In genomic region chr19:38095411-38096308, GRCh38 we compare ENCODE assay signal across 9 cellular contexts.
DNase-seq lines count a peak whose midpoint lies in the region; FAIRE-seq and TF ChIP-seq lines count a peak whose summit lies in the region.
"Had no signal": no experiment of that assay in that cellular context is flagged by ENCODE, and none has a peak within 500 bp of the region (broad histone marks: within the 10 kb centered on the region; RNA-seq: fewer than 3 reads in every experiment).

No MANE protein-coding gene starts in this region.

- H3K36me3 ChIP-seq in tibial artery, result peaks cover 12 to 28% (median 14%) of the 10 kb centered on the region in 3 donors

- H3K36me3 Mint-ChIP-seq in activated T-helper 2 cell treated with anti-CD3 and anti-CD28 coated beads, Interferon-gamma antibody, Interleukin-2, Interleukin-4, amounts not matched to agents 10 μg/mL and 5 μg/mL and 100 μg/mL, durations not matched to agents 14 hours and 24 hours and 36 hours (ENCODE audit: low read depth), result peaks cover 13% of the 10 kb centered on the region

- FAIRE-seq in RCC 7860 (lab: Jason Lieb, UNC), result no peak

- H3K4me1 Mint-ChIP-seq in activated T-helper 2 cell treated with anti-CD3 and anti-CD28 coated beads, Interferon-gamma antibody, Interleukin-2, Interleukin-4, amounts not matched to agents 10 μg/mL and 5 μg/mL and 100 μg/mL, durations not matched to agents 14 hours and 24 hours and 36 hours (ENCODE audit: low read depth), result no peaks in the 10 kb centered on the region

- H3K9me3 ChIP-seq in tibial artery, result peaks cover 0 to 4% (median 0%) of the 10 kb centered on the region in 3 donors

- no peak overlapping the region for H3K4me3 Mint-ChIP-seq in activated T-helper 2 cell treated with anti-CD3 and anti-CD28 coated beads, Interferon-gamma antibody, Interleukin-2, Interleukin-4, amounts not matched to agents 10 μg/mL and 5 μg/mL and 100 μg/mL, durations not matched to agents 14 hours and 24 hours and 36 hours (ENCODE audit: low read depth)
- H3K4me3 Mint-ChIP-seq: T-helper 1 cell treated with Interleukin-12 subunit alpha and Interleukin-12 subunit beta and Interleukin-4 antibody, amounts not matched to agents 30 μg/mL and 1 μg/mL, for 36 hours had no signal

- H3K27me3 ChIP-seq in tibial artery, result no peaks in the 10 kb centered on the region

- peak; percentile 81 for DNase-seq in D341Med (ENCODE audit: low spot score)
- peak; percentile 19 for DNase-seq in RCC 7860 (ENCODE audit: low spot score)
- DNase-seq in activated T-helper 2 cell treated with anti-CD3 and anti-CD28 coated beads, Interferon-gamma antibody, Interleukin-2, Interleukin-4, amounts not matched to agents 10 μg/mL and 5 μg/mL and 100 μg/mL, durations not matched to agents 14 hours and 24 hours and 36 hours (ENCODE audit: low spot score), result peak; percentile 39
- DNase-seq in foreskin fibroblast, result peak; percentile 75 to 88
- DNase-seq in nucleus accumbens (lab: John Stamatoyannopoulos, UW), result peak in 46 of 56 donors; percentile 1 to 84 (median 31)
- peak; percentile 70 to 80 for DNase-seq in tibial artery
- no peak for DNase-seq in GOT3 (lab: John Stamatoyannopoulos, UW)

- no peak overlapping the region for H3K4me3 ChIP-seq in foreskin fibroblast (ENCODE audit: low read depth in 1 of 2, low read length in 2 of 2)
- H3K4me3 ChIP-seq in tibial artery, result no peak overlapping the region

- H3K4me1 ChIP-seq in tibial artery, result peaks cover 0 to 5% (median 0%) of the 10 kb centered on the region in 4 donors

- H3K27ac Mint-ChIP-seq in activated T-helper 2 cell treated with anti-CD3 and anti-CD28 coated beads, Interferon-gamma antibody, Interleukin-2, Interleukin-4, amounts not matched to agents 10 μg/mL and 5 μg/mL and 100 μg/mL, durations not matched to agents 14 hours and 24 hours and 36 hours, result no peak overlapping the region
- H3K27ac Mint-ChIP-seq: T-helper 1 cell treated with Interleukin-12 subunit alpha and Interleukin-12 subunit beta and Interleukin-4 antibody, amounts not matched to agents 30 μg/mL and 1 μg/mL, for 36 hours had no signal

- no peak overlapping the region for H3K27ac ChIP-seq in tibial artery

- TF ChIP-seq CTCF in LNCAP (IDR thresholded peaks at IDR 0.05) (peak; percentile 83), foreskin fibroblast (IDR thresholded peaks at IDR 0.05; ENCODE audit: low read depth, low read length) (peak; percentile 80), tibial artery (IDR thresholded peaks at IDR 0.05) (peak; percentile 55 to 62)

- H3K27me3 Mint-ChIP-seq in activated T-helper 2 cell treated with anti-CD3 and anti-CD28 coated beads, Interferon-gamma antibody, Interleukin-2, Interleukin-4, amounts not matched to agents 10 μg/mL and 5 μg/mL and 100 μg/mL, durations not matched to agents 14 hours and 24 hours and 36 hours (ENCODE audit: low read depth), result no peaks in the 10 kb centered on the region

- peaks cover 5% of the 10 kb centered on the region for H3K9me3 Mint-ChIP-seq in activated T-helper 2 cell treated with anti-CD3 and anti-CD28 coated beads, Interferon-gamma antibody, Interleukin-2, Interleukin-4, amounts not matched to agents 10 μg/mL and 5 μg/mL and 100 μg/mL, durations not matched to agents 14 hours and 24 hours and 36 hours

- intact Hi-C loops in activated T-helper 2 cell treated with anti-CD3 and anti-CD28 coated beads, Interferon-gamma antibody, Interleukin-2, Interleukin-4, amounts not matched to agents 10 μg/mL and 5 μg/mL and 100 μg/mL, durations not matched to agents 14 hours and 24 hours and 36 hours (cut with micrococcal nuclease), result no loop called here
- intact Hi-C loops in tibial artery (cut with DNase I; ENCODE audit: low total_unique reads), result loop anchor here (10.0 kb wide), 1 partner anchor 201 kb away; no protein-coding TSS in a partner anchor
